In the genomic region with DNA sequence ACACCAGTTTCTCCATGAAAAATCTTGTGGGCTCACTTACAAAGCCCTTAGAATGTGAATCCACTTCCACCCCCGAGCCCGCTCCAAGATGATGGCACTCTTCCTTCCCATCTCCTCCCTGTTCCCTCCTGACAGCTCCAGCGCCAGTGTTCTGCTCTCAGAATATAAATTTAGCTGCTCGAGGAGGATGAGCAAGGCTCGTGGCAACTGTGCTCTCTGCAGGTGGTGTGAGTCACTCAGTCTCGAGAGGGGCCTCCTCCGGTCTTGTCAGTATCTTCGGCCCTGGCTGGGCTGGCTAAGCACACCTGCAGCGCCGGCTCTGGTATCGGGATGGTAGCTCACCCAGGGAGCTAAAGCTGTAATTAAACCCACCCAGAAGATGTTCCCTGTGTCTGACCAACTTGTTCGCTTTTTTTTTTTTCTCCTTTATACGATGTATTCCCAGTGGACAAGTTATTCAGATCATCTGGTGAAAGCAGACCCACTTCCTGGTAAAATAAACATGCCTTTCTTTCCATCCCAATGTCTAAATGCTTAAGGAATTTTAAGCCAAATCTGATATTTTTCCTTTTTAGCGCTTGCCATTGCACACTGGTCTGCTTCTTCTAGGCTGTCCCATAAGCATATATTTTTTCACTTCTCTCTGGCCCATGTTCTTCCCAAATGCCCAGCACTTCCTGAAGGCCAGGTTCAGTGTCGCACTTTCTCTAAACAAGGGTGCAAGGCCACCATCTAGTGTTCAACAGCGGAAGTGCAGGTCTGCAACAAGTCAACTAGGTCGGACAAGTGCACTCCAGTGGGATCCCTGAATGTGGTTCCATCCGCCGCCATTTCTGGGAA, we compare ENCODE assay signal across 8 cellular contexts. TPM values are rescaled to one million over a fixed set of nuclear protein-coding genes. Genes with fewer than 3 reads are reported as not detected.
DNase-seq lines count a peak whose midpoint lies in the region; ATAC-seq, FAIRE-seq and TF ChIP-seq lines count a peak whose summit lies in the region.

No MANE protein-coding gene starts in this region.

- no peak overlapping the region for H2AFZ ChIP-seq in osteoblast (ENCODE audit: low read length)

- peaks cover 26% of the 10 kb centered on the region for H3K27me3 ChIP-seq in gastroesophageal sphincter
- H3K27me3 ChIP-seq in osteoblast (ENCODE audit: insufficient read depth, low read length), result peaks cover 32% of the 10 kb centered on the region
- H3K27me3 ChIP-seq in transverse colon, result no peaks in the 10 kb centered on the region

- no peak for TF ChIP-seq EP300 in gastroesophageal sphincter (IDR thresholded peaks at IDR 0.05)
- no peak for TF ChIP-seq EP300 in transverse colon (IDR thresholded peaks at IDR 0.05; ENCODE audit: low read depth)

- H3K27ac ChIP-seq in gastroesophageal sphincter (no peak overlapping the region), osteoblast (ENCODE audit: low read depth, low read length) (no peak overlapping the region), transverse colon (no peak overlapping the region)

- no peak overlapping the region for H3K4me3 ChIP-seq in gastroesophageal sphincter
- no peak overlapping the region for H3K4me3 ChIP-seq in osteoblast (ENCODE audit: insufficient read depth, low read length)
- no peak overlapping the region for H3K4me3 ChIP-seq in transverse colon

- no peaks in the 10 kb centered on the region for H3K79me2 ChIP-seq in osteoblast (ENCODE audit: insufficient read depth, low read length)

- peak; percentile 74 to 88 (median 83) for TF ChIP-seq CTCF in gastroesophageal sphincter (IDR thresholded peaks at IDR 0.05)
- TF ChIP-seq CTCF in osteoblast (IDR thresholded peaks at IDR 0.05; ENCODE audit: extremely low read depth, low read depth, low read length), result peak; percentile 99
- peak; percentile 88 to 95 (median 93) for TF ChIP-seq CTCF in transverse colon (IDR thresholded peaks at IDR 0.05)

- no peak for TF ChIP-seq POLR2A in gastroesophageal sphincter (IDR thresholded peaks at IDR 0.05)
- no peak for TF ChIP-seq POLR2A in transverse colon (IDR thresholded peaks at IDR 0.05)

- H3K4me1 ChIP-seq in gastroesophageal sphincter, result no peaks in the 10 kb centered on the region
- H3K4me1 ChIP-seq in osteoblast (ENCODE audit: insufficient read depth, low read length), result peaks cover 26% of the 10 kb centered on the region
- no peaks in the 10 kb centered on the region for H3K4me1 ChIP-seq in transverse colon

- peak; percentile 41 for FAIRE-seq in G401.6 (lab: Jason Lieb, UNC)

- peak overlapping the region; percentile 12 for H3K4me2 ChIP-seq in osteoblast (ENCODE audit: insufficient read depth, low read length)

- WGBS in gastroesophageal sphincter (ENCODE audit: low coverage in 1 of 2), 2 donors, result 48 to 73% methylated on average over 3 to 12 of the region's 19 CpGs
- WGBS in transverse colon (ENCODE audit: low coverage in 1 of 2), 2 donors, result 57 to 61% methylated on average over 17 to 19 of the region's 19 CpGs

- H4K20me1 ChIP-seq in osteoblast (ENCODE audit: insufficient read depth, low read length), result no peaks in the 10 kb centered on the region

- in situ Hi-C loops in transverse colon (cut with MboI; ENCODE audit: low pct_ligation_motif_present in 1 of 4, low pct_unique_long_range_greater_than_20kb in 1 of 4, low sequenced_read_pairs in 3 of 4), result no loop called here

- H3K9me3 ChIP-seq in gastroesophageal sphincter (no peaks in the 10 kb centered on the region), osteoblast (ENCODE audit: low read depth, low read length) (no peaks in the 10 kb centered on the region), transverse colon (no peaks in the 10 kb centered on the region)

- intact Hi-C loops in transverse colon (cut with DNase I; ENCODE audit: low total_unique reads), result no loop called here

- H3K36me3 ChIP-seq in gastroesophageal sphincter (no peaks in the 10 kb centered on the region), osteoblast (ENCODE audit: insufficient read depth, low read length) (no peaks in the 10 kb centered on the region), transverse colon (no peaks in the 10 kb centered on the region)

- ATAC-seq in gastroesophageal sphincter (peak; percentile 78), GM19467 (IDR thresholded peaks at IDR 0.05; ENCODE audit: unreplicated experiment) (no peak)

- peak; percentile 51 to 71 for DNase-seq in Kasumi-1 (lab: John Stamatoyannopoulos, UW)
- peak; percentile 78 for DNase-seq in RKO (ENCODE audit: low spot score)
- peak in 3 of 4 experiments; percentile 12 to 39 (median 35) for DNase-seq in activated naive CD4-positive, alpha-beta T cell (lab: John Stamatoyannopoulos, UW)
- DNase-seq in osteoblast (ENCODE audit: insufficient read length, low spot score, missing footprints), result peak; percentile 80
- peak; percentile 88 for DNase-seq in transverse colon

RNA-seq across cellular contexts. Expression of a gene that starts 31.4 kb away (rescaled TPM):
- total RNA-seq in gastroesophageal sphincter (100 to 1,000 TPM; 109 to 159 (median 136) TPM), osteoblast (92.3 and 94.6 TPM in 2 replicates), transverse colon (10 to 100 TPM; 42.8 to 88.1 (median 80.5) TPM)

Comparison
In these comparisons a context has a peak if more than half of its experiments do, and no peak if none do; other contexts are left out.
1. DNase-seq: peak in every context shown above with its lines; median percentile 88 in transverse colon; 80 in osteoblast; 78 in RKO; 61 in Kasumi-1; 35 in activated naive CD4-positive, alpha-beta T cell.